In genomic region chr2:45141883-45142866, GRCh38 we compare ENCODE assay signal across 18 cellular contexts.
DNase-seq lines count a peak whose midpoint lies in the region; ATAC-seq and TF ChIP-seq lines count a peak whose summit lies in the region.
"Had no signal": no experiment of that assay in that cellular context is flagged by ENCODE, and none has a peak within 500 bp of the region (broad histone marks: within the 10 kb centered on the region; RNA-seq: fewer than 3 reads in every experiment).

No MANE protein-coding gene starts in this region.

- H3K9me3 Mint-ChIP-seq in activated CD8-positive, alpha-beta memory T cell treated with anti-CD3 and anti-CD28 coated beads, Interleukin-2, amount 10 ng/mL, durations not matched to agents 7 days and 5 days (ENCODE audit: low read depth) = no peaks in the 10 kb centered on the region
- H3K9me3 Mint-ChIP-seq in CD4-positive, alpha-beta T cell = peaks cover 2% of the 10 kb centered on the region
- H3K9me3 Mint-ChIP-seq: T-helper 2 cell treated with Interferon-gamma antibody and Interleukin-4, amounts not matched to agents 5 μg/mL and 100 μg/mL, for 36 hours had no signal

- H3K27me3 Mint-ChIP-seq in activated CD8-positive, alpha-beta memory T cell treated with anti-CD3 and anti-CD28 coated beads, Interleukin-2, amount 10 ng/mL, durations not matched to agents 7 days and 5 days = peaks cover 54% of the 10 kb centered on the region
- peaks cover 54% of the 10 kb centered on the region for H3K27me3 Mint-ChIP-seq in CD4-positive, alpha-beta T cell

- no peaks in the 10 kb centered on the region for H3K4me1 Mint-ChIP-seq in activated CD8-positive, alpha-beta memory T cell treated with anti-CD3 and anti-CD28 coated beads, Interleukin-2, amount 10 ng/mL, durations not matched to agents 7 days and 5 days
- no peaks in the 10 kb centered on the region for H3K4me1 Mint-ChIP-seq in CD4-positive, alpha-beta T cell (ENCODE audit: low read depth)

- POLR2A ChIA-PET in CD4-positive, alpha-beta T cell (lab: Charles Lee) = no interaction called here

- no peaks in the 10 kb centered on the region for H3K36me3 Mint-ChIP-seq in activated CD8-positive, alpha-beta memory T cell treated with anti-CD3 and anti-CD28 coated beads, Interleukin-2, amount 10 ng/mL, durations not matched to agents 7 days and 5 days
- no peaks in the 10 kb centered on the region for H3K36me3 Mint-ChIP-seq in CD4-positive, alpha-beta T cell (ENCODE audit: low read depth)

- no peak for ATAC-seq in activated CD8-positive, alpha-beta memory T cell treated with anti-CD3 and anti-CD28 coated beads, Interleukin-2, amount 10 ng/mL, durations not matched to agents 7 days and 5 days
- ATAC-seq in GM21825 (IDR thresholded peaks at IDR 0.05; ENCODE audit: unreplicated experiment) = peak; percentile 64
- peak; percentile 76 for ATAC-seq in HG03354 (IDR thresholded peaks at IDR 0.05; ENCODE audit: poor library complexity, severe bottlenecking, unreplicated experiment)
- ATAC-seq in Right ventricle myocardium superior (ENCODE audit: poor library complexity) = no peak
- no peak for ATAC-seq in CD4-positive, alpha-beta T cell (ENCODE audit: poor library complexity)
- ATAC-seq: right cardiac atrium, Right ventricle myocardium inferior had no signal

- DNase-seq in activated CD8-positive, alpha-beta memory T cell treated with anti-CD3 and anti-CD28 coated beads, Interleukin-2, amount 10 ng/mL, durations not matched to agents 7 days and 5 days = peak; percentile 2
- DNase-seq in activated CD8-positive, alpha-beta memory T cell treated with anti-CD3 and anti-CD28 coated beads, Interleukin-2, amount 50 U/mL, for 48 hours = no peak
- no peak for DNase-seq in Right ventricle myocardium superior
- DNase-seq in NCI-H82 treated with DMSO at 0.1 percent for 48 hours (lab: John Stamatoyannopoulos, UW; ENCODE audit: unreplicated experiment) = no peak
- no peak for DNase-seq in NCI-H2107 (lab: John Stamatoyannopoulos, UW)
- no peak for DNase-seq in CD4-positive, alpha-beta T cell
- DNase-seq: activated CD4-positive, alpha-beta T cell treated with anti-CD3 and anti-CD28 coated beads for 1 hour; activated naive CD4-positive, alpha-beta T cell treated with Interleukin-2 at 50 U/mL for 16 hours; DMS79; foreskin fibroblast; KBM-7; NCI-H1417; right cardiac atrium had no signal

- CTCF ChIA-PET in activated CD8-positive, alpha-beta memory T cell treated with anti-CD3 and anti-CD28 coated beads, Interleukin-2, amount 10 ng/mL, durations not matched to agents 7 days and 5 days (lab: Charles Lee) = no interaction called here
- CTCF ChIA-PET in CD4-positive, alpha-beta T cell (lab: Charles Lee) = no interaction called here

- no peak overlapping the region for H3K4me3 Mint-ChIP-seq in activated CD8-positive, alpha-beta memory T cell treated with anti-CD3 and anti-CD28 coated beads, Interleukin-2, amount 10 ng/mL, durations not matched to agents 7 days and 5 days
- no peak overlapping the region for H3K4me3 Mint-ChIP-seq in CD4-positive, alpha-beta T cell
- H3K4me3 Mint-ChIP-seq: T-helper 2 cell treated with Interferon-gamma antibody and Interleukin-4, amounts not matched to agents 5 μg/mL and 100 μg/mL, for 36 hours had no signal

- H3K27me3 ChIP-seq in CD4-positive, alpha-beta T cell (ENCODE audit: control insufficient read depth, insufficient read depth, low read length) = peaks cover 17% of the 10 kb centered on the region

- H3K27ac ChIP-seq in CD4-positive, alpha-beta T cell (ENCODE audit: low read depth, low read length) = no peak overlapping the region
- H3K27ac ChIP-seq: C4-2B had no signal

- no peak overlapping the region for H3K27ac Mint-ChIP-seq in activated CD8-positive, alpha-beta memory T cell treated with anti-CD3 and anti-CD28 coated beads, Interleukin-2, amount 10 ng/mL, durations not matched to agents 7 days and 5 days
- H3K27ac Mint-ChIP-seq in CD4-positive, alpha-beta T cell = no peak overlapping the region
- H3K27ac Mint-ChIP-seq: T-helper 2 cell treated with Interferon-gamma antibody and Interleukin-4, amounts not matched to agents 5 μg/mL and 100 μg/mL, for 36 hours had no signal

- TF ChIP-seq CTCF in CD4-positive, alpha-beta T cell (IDR thresholded peaks at IDR 0.05) = no peak

- intact Hi-C loops in Right ventricle myocardium superior (cut with DNase I) = no loop called here
- intact Hi-C loops in CD4-positive, alpha-beta T cell (cut with DNase I, micrococcal nuclease) = no loop called here

- H3K9me3 ChIP-seq in CD4-positive, alpha-beta T cell (ENCODE audit: control insufficient read depth, low read length) = no peaks in the 10 kb centered on the region

Comparison
In these comparisons a context has a peak if more than half of its experiments do, and no peak if none do; other contexts are left out.
1. ATAC-seq: peak in GM21825 (single experiment) and HG03354 (single experiment); none in activated CD8-positive, alpha-beta memory T cell treated with anti-CD3 and anti-CD28 coated beads, Interleukin-2, amount 10 ng/mL, durations not matched to agents 7 days and 5 days (single experiment), Right ventricle myocardium superior (single experiment) and CD4-positive, alpha-beta T cell (single experiment).